15 cellular contexts compared by ENCODE assay signal in genomic region chr10:95440326-95440725, GRCh38.
DNase-seq lines count a peak whose midpoint lies in the region; ATAC-seq and TF ChIP-seq lines count a peak whose summit lies in the region.
"Had no signal": no experiment of that assay in that cellular context is flagged by ENCODE, and none has a peak within 500 bp of the region (broad histone marks: within the 10 kb centered on the region; RNA-seq: fewer than 3 reads in every experiment).

No MANE protein-coding gene starts in this region.

- no peaks in the 10 kb centered on the region for H3K79me2 ChIP-seq in KMS-11 (ENCODE audit: insufficient read depth, low read depth)

- DNase-seq in endothelial cell (ENCODE audit: low spot score) (no peak), aorta (no peak), MCF 10A (ENCODE audit: unreplicated experiment) (no peak)
- no peak for DNase-seq in stimulated activated naive CD8-positive, alpha-beta T cell treated with anti-CD3 and anti-CD28 coated beads, Interleukin-15, amount 100 ng/mL, for 72 hours
- DNase-seq: Caco-2; CD4-positive, CD25-positive, alpha-beta regulatory T cell; HFFc6; KG1; NCI-H226; NCI-H524 treated with DMSO at 0.1 percent for 48 hours; Peyer's patch had no signal

- CTCF ChIA-PET in MCF 10A (lab: Yijun Ruan, JAX): interaction anchor here (1.5 to 11.0 kb wide), 4 partner anchors 8 to 161 kb away, joined by 4 to 178 read pairs (median 10); no protein-coding TSS in a partner anchor

- ATAC-seq in aorta (ENCODE audit: low FRiP score): no peak
- no peak for ATAC-seq in stimulated activated naive CD8-positive, alpha-beta T cell treated with anti-CD3 and anti-CD28 coated beads, Interleukin-15, amount 100 ng/mL, for 72 hours
- ATAC-seq: Right ventricle myocardium inferior had no signal

- WGBS in aorta, 2 donors: 68 to 69% methylated on average over 4 of the region's 4 CpGs

- no peaks in the 10 kb centered on the region for H3K27me3 ChIP-seq in BLaER1
- peaks cover 37% of the 10 kb centered on the region for H3K27me3 ChIP-seq in KMS-11 (ENCODE audit: insufficient read depth, low read depth)
- H3K27me3 ChIP-seq in stomach smooth muscle (ENCODE audit: control insufficient read depth in 1 of 2, insufficient read depth in 2 of 2, low read length in 2 of 2): no peaks in the 10 kb centered on the region
- no peaks in the 10 kb centered on the region for H3K27me3 ChIP-seq in aorta (ENCODE audit: control insufficient read depth in 1 of 2, insufficient read depth in 2 of 2, low read length in 1 of 2)
- H3K27me3 ChIP-seq: Peyer's patch had no signal

- POLR2A ChIA-PET in MCF 10A (lab: Yijun Ruan, JAX): interaction anchor here (0.6 kb wide), 1 partner anchor 14 kb away, joined by 3 read pairs; no protein-coding TSS in a partner anchor

- TF ChIP-seq CTCF in KMS-11 (conservative IDR thresholded peaks at IDR 0.05; ENCODE audit: low read depth, low read length) (no peak), endothelial cell (IDR thresholded peaks at IDR 0.05; ENCODE audit: unreplicated experiment) (no peak), MCF 10A (IDR thresholded peaks at IDR 0.05; ENCODE audit: unreplicated experiment) (no peak)

- intact Hi-C loops in aorta (cut with DNase I): loop anchor here in 1 of 2 donors (5.0 kb wide), 1 partner anchor 122 kb away; the partner anchor contains the start of gene SORBS1
- intact Hi-C loops in MCF 10A (cut with micrococcal nuclease): no loop called here

- no peak overlapping the region for H3K9ac ChIP-seq in BLaER1
- no peak overlapping the region for H3K9ac ChIP-seq in KMS-11
- no peak overlapping the region for H3K9ac ChIP-seq in stomach smooth muscle (ENCODE audit: low read length in 2 of 2)

- BruUV-seq in MCF 10A (replicated peaks; lab: Mats Ljungman, UMichigan): no TSS peak

- H3K4me3 Mint-ChIP-seq in endothelial cell (ENCODE audit: unreplicated experiment) (peak overlapping the region; percentile 42), MCF 10A (ENCODE audit: unreplicated experiment) (no peak overlapping the region)
- no peak overlapping the region for H3K4me3 Mint-ChIP-seq in stimulated activated naive CD8-positive, alpha-beta T cell treated with anti-CD3 and anti-CD28 coated beads, Interleukin-15, amount 100 ng/mL, for 72 hours
- H3K4me3 Mint-ChIP-seq: CD4-positive, CD25-positive, alpha-beta regulatory T cell; HFFc6 had no signal

- H3K27ac ChIP-seq in BLaER1 (no peak overlapping the region), KMS-11 (no peak overlapping the region), stomach smooth muscle (ENCODE audit: low read length) (peak overlapping the region; percentile 85), aorta (ENCODE audit: low read depth in 1 of 2, low read length in 2 of 2) (no peak overlapping the region)

- H4K20me1 ChIP-seq in BLaER1 (no peaks in the 10 kb centered on the region), KMS-11 (ENCODE audit: insufficient read depth) (no peaks in the 10 kb centered on the region)

- H3K36me3 Mint-ChIP-seq in endothelial cell (ENCODE audit: low read depth, unreplicated experiment) (peaks cover 11% of the 10 kb centered on the region), MCF 10A (ENCODE audit: insufficient read depth, unreplicated experiment) (no peaks in the 10 kb centered on the region)
- H3K36me3 Mint-ChIP-seq: CD4-positive, CD25-positive, alpha-beta regulatory T cell had no signal

- H3K36me3 ChIP-seq in BLaER1: 0 out of 2 replicates have a peak, but pooled peaks cover 4% of the 10 kb centered on the region
- H3K36me3 ChIP-seq in KMS-11 (ENCODE audit: insufficient read depth): no peaks in the 10 kb centered on the region
- peaks cover 21 to 38% of the 10 kb centered on the region in 2 donors for H3K36me3 ChIP-seq in stomach smooth muscle (ENCODE audit: control insufficient read depth in 2 of 2, insufficient read depth in 2 of 2, low read length in 2 of 2)
- H3K36me3 ChIP-seq in aorta (ENCODE audit: control insufficient read depth in 1 of 2, insufficient read depth in 2 of 2, low read length in 1 of 2): peaks cover 0 to 4% of the 10 kb centered on the region in 2 donors
- H3K36me3 ChIP-seq: Peyer's patch had no signal

- peak overlapping the region; percentile 72 for H3K4me2 ChIP-seq in BLaER1
- peak overlapping the region; percentile 16; the same call in 1 of the 2 replicates for H3K4me2 ChIP-seq in KMS-11

- peaks cover 80% of the 10 kb centered on the region for H3K4me1 ChIP-seq in BLaER1
- peaks cover 23% of the 10 kb centered on the region for H3K4me1 ChIP-seq in KMS-11 (ENCODE audit: low read depth, poor library complexity, severe bottlenecking)
- peaks cover 80% of the 10 kb centered on the region for H3K4me1 ChIP-seq in stomach smooth muscle (ENCODE audit: control insufficient read depth, insufficient read depth, low read length)
- H3K4me1 ChIP-seq in aorta (ENCODE audit: control insufficient read depth in 1 of 2, insufficient read depth in 2 of 2, low read length in 2 of 2): peaks cover 0 to 3% of the 10 kb centered on the region in 2 donors

- peaks cover 22% of the 10 kb centered on the region for H3K4me1 Mint-ChIP-seq in endothelial cell (ENCODE audit: unreplicated experiment)
- peaks cover 9% of the 10 kb centered on the region for H3K4me1 Mint-ChIP-seq in stimulated activated naive CD8-positive, alpha-beta T cell treated with anti-CD3 and anti-CD28 coated beads, Interleukin-15, amount 100 ng/mL, for 72 hours
- H3K4me1 Mint-ChIP-seq in MCF 10A (ENCODE audit: insufficient read depth, unreplicated experiment): peaks cover 6% of the 10 kb centered on the region

- no peak overlapping the region for H2AFZ ChIP-seq in KMS-11 (ENCODE audit: low read depth)

- no peak overlapping the region for H3K4me3 ChIP-seq in BLaER1
- no peak overlapping the region for H3K4me3 ChIP-seq in KMS-11 (IDR thresholded peaks at IDR 0.05; ENCODE audit: insufficient read depth, low read depth, low read length)
- peak overlapping the region in 1 of 2 donors; percentile 29 for H3K4me3 ChIP-seq in stomach smooth muscle (ENCODE audit: low read length in 2 of 2)
- no peak overlapping the region for H3K4me3 ChIP-seq in aorta (ENCODE audit: low read length in 2 of 2)
- H3K4me3 ChIP-seq: Peyer's patch had no signal

- H3K9me3 ChIP-seq in BLaER1: no peaks in the 10 kb centered on the region
- no peaks in the 10 kb centered on the region for H3K9me3 ChIP-seq in stomach smooth muscle (ENCODE audit: control insufficient read depth in 2 of 2, low read length in 2 of 2)
- H3K9me3 ChIP-seq in aorta (ENCODE audit: control insufficient read depth, low read length): no peaks in the 10 kb centered on the region
- H3K9me3 ChIP-seq: Caco-2, Peyer's patch had no signal

- H3K27ac Mint-ChIP-seq in endothelial cell (ENCODE audit: unreplicated experiment): no peak overlapping the region
- no peak overlapping the region for H3K27ac Mint-ChIP-seq in stimulated activated naive CD8-positive, alpha-beta T cell treated with anti-CD3 and anti-CD28 coated beads, Interleukin-15, amount 100 ng/mL, for 72 hours
- H3K27ac Mint-ChIP-seq in MCF 10A (ENCODE audit: low read depth, unreplicated experiment): no peak overlapping the region
- H3K27ac Mint-ChIP-seq: HFFc6 had no signal

- H3K9me3 Mint-ChIP-seq in endothelial cell (ENCODE audit: unreplicated experiment) (no peaks in the 10 kb centered on the region), MCF 10A (ENCODE audit: unreplicated experiment) (no peaks in the 10 kb centered on the region)
- no peaks in the 10 kb centered on the region for H3K9me3 Mint-ChIP-seq in stimulated activated naive CD8-positive, alpha-beta T cell treated with anti-CD3 and anti-CD28 coated beads, Interleukin-15, amount 100 ng/mL, for 72 hours
- H3K9me3 Mint-ChIP-seq: CD4-positive, CD25-positive, alpha-beta regulatory T cell; HFFc6 had no signal

- peaks cover 7% of the 10 kb centered on the region for H3K27me3 Mint-ChIP-seq in endothelial cell (ENCODE audit: unreplicated experiment)
- peaks cover 15% of the 10 kb centered on the region for H3K27me3 Mint-ChIP-seq in stimulated activated naive CD8-positive, alpha-beta T cell treated with anti-CD3 and anti-CD28 coated beads, Interleukin-15, amount 100 ng/mL, for 72 hours
- H3K27me3 Mint-ChIP-seq in MCF 10A (ENCODE audit: insufficient read depth, unreplicated experiment): no peaks in the 10 kb centered on the region
